In genomic region chr3:123953735-123954134, GRCh38 we compare ENCODE assay signal across 13 cellular contexts. TPM values are rescaled to one million over a fixed set of nuclear protein-coding genes. Genes with fewer than 3 reads are reported as not detected.
DNase-seq lines count a peak whose midpoint lies in the region; ATAC-seq and TF ChIP-seq lines count a peak whose summit lies in the region.
"Had no signal": no experiment of that assay in that cellular context is flagged by ENCODE, and none has a peak within 500 bp of the region (broad histone marks: within the 10 kb centered on the region; RNA-seq: fewer than 3 reads in every experiment).

No MANE protein-coding gene starts in this region.

- H3K79me2 ChIP-seq in OCI-LY7 (ENCODE audit: insufficient read depth, low read depth, low read length), result peaks cover 44% of the 10 kb centered on the region

- H2AFZ ChIP-seq in OCI-LY7 (ENCODE audit: low read length), result no peak overlapping the region
- H2AFZ ChIP-seq: GM23248 had no signal

- 92% methylated on average over 4 of the region's 4 CpGs for WGBS in suprapubic skin

- no peaks in the 10 kb centered on the region for H3K27me3 ChIP-seq in suprapubic skin

- H3K4me1 ChIP-seq in OCI-LY7 (ENCODE audit: insufficient read depth, low read length, poor library complexity, severe bottlenecking) (peaks cover 44% of the 10 kb centered on the region), suprapubic skin (peaks cover 7% of the 10 kb centered on the region)

- no peak for TF ChIP-seq EP300 in suprapubic skin (IDR thresholded peaks at IDR 0.05)

- no peaks in the 10 kb centered on the region for H3K27me3 Mint-ChIP-seq in activated T-helper 1 cell treated with anti-CD3 and anti-CD28 coated beads, Interleukin-12 subunit alpha, Interleukin-12 subunit beta, Interleukin-2, Interleukin-4 antibody, amounts not matched to agents 30 ng/mL and 10 ng/mL and 1 ng/mL, durations not matched to agents 14 hours and 24 hours and 36 hours (ENCODE audit: insufficient read depth)
- H3K27me3 Mint-ChIP-seq: CD4-positive, CD25-positive, alpha-beta regulatory T cell had no signal

- ATAC-seq in GM18867 (IDR thresholded peaks at IDR 0.05; ENCODE audit: unreplicated experiment) (peak; percentile 79), GM21786 (IDR thresholded peaks at IDR 0.05; ENCODE audit: unreplicated experiment) (peak; percentile 89), HG03439 (IDR thresholded peaks at IDR 0.05; ENCODE audit: unreplicated experiment) (peak; percentile 74)

- H3K4me3 ChIP-seq in OCI-LY7 (ENCODE audit: low read depth, low read length, poor library complexity, severe bottlenecking) (peak overlapping the region; percentile 27), suprapubic skin (no peak overlapping the region)
- H3K4me3 ChIP-seq: GM23248 had no signal

- no peaks in the 10 kb centered on the region for H3K9me2 ChIP-seq in OCI-LY7 (ENCODE audit: insufficient read depth, low read length)

- POLR2A ChIA-PET in OCI-LY7 (lab: Charles Lee), result interaction anchor here (1.2 kb wide), 1 partner anchor 18 kb away, joined by 3 read pairs; no protein-coding TSS in a partner anchor

- peaks cover 75% of the 10 kb centered on the region for H3K36me3 ChIP-seq in OCI-LY7 (ENCODE audit: insufficient read depth, low read length)
- H3K36me3 ChIP-seq in suprapubic skin, result peaks cover 37% of the 10 kb centered on the region

- H3K27ac ChIP-seq in OCI-LY7 (ENCODE audit: low read depth, low read length, poor library complexity, severe bottlenecking) (peak overlapping the region; percentile 50), suprapubic skin (no peak overlapping the region)
- H3K27ac ChIP-seq: GM23248, RWPE1 had no signal

- peaks cover 10% of the 10 kb centered on the region for H3K4me1 Mint-ChIP-seq in activated T-helper 1 cell treated with anti-CD3 and anti-CD28 coated beads, Interleukin-12 subunit alpha, Interleukin-12 subunit beta, Interleukin-2, Interleukin-4 antibody, amounts not matched to agents 30 ng/mL and 10 ng/mL and 1 ng/mL, durations not matched to agents 14 hours and 24 hours and 36 hours (ENCODE audit: low read depth)

- H4K20me1 ChIP-seq in OCI-LY7 (ENCODE audit: insufficient read depth, low read length), result peaks cover 10% of the 10 kb centered on the region; the same call in 1 of the 2 replicates

- peaks cover 17% of the 10 kb centered on the region for H3K36me3 Mint-ChIP-seq in activated T-helper 1 cell treated with anti-CD3 and anti-CD28 coated beads, Interleukin-12 subunit alpha, Interleukin-12 subunit beta, Interleukin-2, Interleukin-4 antibody, amounts not matched to agents 30 ng/mL and 10 ng/mL and 1 ng/mL, durations not matched to agents 14 hours and 24 hours and 36 hours (ENCODE audit: low read depth)

- no TSS peak for BruUV-seq in OCI-LY7 (replicated peaks; lab: Mats Ljungman, UMichigan)

- intact Hi-C loops in OCI-LY7 (cut with micrococcal nuclease; ENCODE audit: unreplicated experiment), result no loop called here
- intact Hi-C loops in activated T-helper 1 cell treated with anti-CD3 and anti-CD28 coated beads, Interleukin-12 subunit alpha, Interleukin-12 subunit beta, Interleukin-2, Interleukin-4 antibody, amounts not matched to agents 30 ng/mL and 10 ng/mL and 1 ng/mL, durations not matched to agents 14 hours and 24 hours and 36 hours (cut with micrococcal nuclease), result no loop called here

- H3K4me3 Mint-ChIP-seq in activated T-helper 1 cell treated with anti-CD3 and anti-CD28 coated beads, Interleukin-12 subunit alpha, Interleukin-12 subunit beta, Interleukin-2, Interleukin-4 antibody, amounts not matched to agents 30 ng/mL and 10 ng/mL and 1 ng/mL, durations not matched to agents 14 hours and 24 hours and 36 hours, result no peak overlapping the region
- H3K4me3 Mint-ChIP-seq: CD4-positive, CD25-positive, alpha-beta regulatory T cell had no signal

- TF ChIP-seq POLR2A in suprapubic skin (IDR thresholded peaks at IDR 0.05), result no peak

- H3K9me3 ChIP-seq in OCI-LY7 (ENCODE audit: low read length), result no peaks in the 10 kb centered on the region
- H3K9me3 ChIP-seq in suprapubic skin, result no peaks in the 10 kb centered on the region

- no peak overlapping the region for H3K27ac Mint-ChIP-seq in activated T-helper 1 cell treated with anti-CD3 and anti-CD28 coated beads, Interleukin-12 subunit alpha, Interleukin-12 subunit beta, Interleukin-2, Interleukin-4 antibody, amounts not matched to agents 30 ng/mL and 10 ng/mL and 1 ng/mL, durations not matched to agents 14 hours and 24 hours and 36 hours
- H3K27ac Mint-ChIP-seq: CD4-positive, CD25-positive, alpha-beta regulatory T cell had no signal

- peak; percentile 59 for DNase-seq in OCI-LY7 (ENCODE audit: low spot score)
- no peak for DNase-seq in cerebellum (ENCODE audit: low spot score)
- no peak for DNase-seq in activated T-helper 1 cell treated with anti-CD3 and anti-CD28 coated beads, Interleukin-12 subunit alpha, Interleukin-12 subunit beta, Interleukin-2, Interleukin-4 antibody, amounts not matched to agents 30 ng/mL and 10 ng/mL and 1 ng/mL, durations not matched to agents 14 hours and 24 hours and 36 hours (ENCODE audit: low spot score)
- no peak for DNase-seq in stimulated activated CD8-positive, alpha-beta memory T cell treated with anti-CD3 and anti-CD28 coated beads, Interleukin-4, amount 100 ng/mL, for 48 hours
- no peak for DNase-seq in suprapubic skin (ENCODE audit: low spot score in 2 of 2)
- DNase-seq: GM23248, kidney glomerular epithelial cell had no signal

- CTCF ChIA-PET in OCI-LY7 (lab: Charles Lee; ENCODE audit: unreplicated experiment), result no interaction called here

- no peaks in the 10 kb centered on the region for H3K9me3 Mint-ChIP-seq in activated T-helper 1 cell treated with anti-CD3 and anti-CD28 coated beads, Interleukin-12 subunit alpha, Interleukin-12 subunit beta, Interleukin-2, Interleukin-4 antibody, amounts not matched to agents 30 ng/mL and 10 ng/mL and 1 ng/mL, durations not matched to agents 14 hours and 24 hours and 36 hours
- H3K9me3 Mint-ChIP-seq: CD4-positive, CD25-positive, alpha-beta regulatory T cell had no signal

- H3K4me2 ChIP-seq in OCI-LY7 (ENCODE audit: low read length), result peak overlapping the region; percentile 59

- TF ChIP-seq CTCF in OCI-LY7 (conservative IDR thresholded peaks at IDR 0.05; ENCODE audit: low read length), result no peak
- TF ChIP-seq CTCF in suprapubic skin (IDR thresholded peaks at IDR 0.05), result no peak

RNA-seq across cellular contexts. Expression of gene CCDC14, which starts 7.3 kb away (rescaled TPM):
- 68.3 and 82.9 TPM in 2 replicates for total RNA-seq in OCI-LY7 (2014; rRNA removed; shearing (Covaris generic))
- 106 and 117 TPM in 2 replicates for total RNA-seq in OCI-LY7 (2022)
- total RNA-seq in cerebellum, result 93.9 TPM
- 37.3 and 43.7 TPM in 2 replicates for total RNA-seq in activated T-helper 1 cell treated with anti-CD3 and anti-CD28 coated beads, Interleukin-12 subunit alpha, Interleukin-12 subunit beta, Interleukin-2, Interleukin-4 antibody, amounts not matched to agents 30 ng/mL and 10 ng/mL and 1 ng/mL, durations not matched to agents 14 hours and 24 hours and 36 hours
- total RNA-seq in suprapubic skin, result 10 to 100 TPM; 10.8 to 73.5 (median 28.0) TPM

RNA-seq across cellular contexts. Expression of gene ROPN1, which starts 38.2 kb away (rescaled TPM):
- total RNA-seq in OCI-LY7 (2014; rRNA removed; shearing (Covaris generic)), result not detected in 2 replicates
- total RNA-seq in OCI-LY7 (2022) (not detected in 2 replicates), cerebellum (not detected), suprapubic skin (1 to 10 TPM; 1.4 to 6.0 (median 2.4) TPM)
- not detected in 2 replicates for total RNA-seq in activated T-helper 1 cell treated with anti-CD3 and anti-CD28 coated beads, Interleukin-12 subunit alpha, Interleukin-12 subunit beta, Interleukin-2, Interleukin-4 antibody, amounts not matched to agents 30 ng/mL and 10 ng/mL and 1 ng/mL, durations not matched to agents 14 hours and 24 hours and 36 hours
- total RNA-seq: CD4-positive, CD25-positive, alpha-beta regulatory T cell; frontal cortex; GM23248 had no signal
